ENCODE assay signal across 9 cellular contexts in genomic region chr3:32421185-32421584, GRCh38. TPM values are rescaled to one million over a fixed set of nuclear protein-coding genes. Genes with fewer than 3 reads are reported as not detected.
DNase-seq lines count a peak whose midpoint lies in the region; ATAC-seq and TF ChIP-seq lines count a peak whose summit lies in the region.
"Had no signal": no experiment of that assay in that cellular context is flagged by ENCODE, and none has a peak within 500 bp of the region (broad histone marks: within the 10 kb centered on the region; RNA-seq: fewer than 3 reads in every experiment).

No MANE protein-coding gene starts in this region.

- H2AK5ac ChIP-seq in H9 (ENCODE audit: insufficient read length, low read length): no peak overlapping the region

- H4K20me1 ChIP-seq in H9 (ENCODE audit: control insufficient read depth, insufficient read depth, insufficient read length) (no peaks in the 10 kb centered on the region), hepatocyte (ENCODE audit: insufficient read depth, poor library complexity, severe bottlenecking) (no peaks in the 10 kb centered on the region), smooth muscle cell (ENCODE audit: low read depth) (peaks cover 9% of the 10 kb centered on the region)

- no peak overlapping the region for H2BK20ac ChIP-seq in H9 (ENCODE audit: low read depth, low read length, poor library complexity, severe bottlenecking)

- H3K14ac ChIP-seq in H9 (ENCODE audit: insufficient read depth, low read length): no peak overlapping the region

- peak overlapping the region; percentile 3 to 69 (median 25); a peak in 6 of 7 replicates for H3K27ac Mint-ChIP-seq in H9
- H3K27ac Mint-ChIP-seq in T-helper 17 cell: peak overlapping the region; percentile 93

- no peak overlapping the region for H4K91ac ChIP-seq in H9 (ENCODE audit: insufficient read length, low read depth, low read length)

- H3K4me3 ChIP-seq in hepatocyte (no peak overlapping the region), smooth muscle cell (no peak overlapping the region)
- H3K4me3 ChIP-seq: thoracic aorta had no signal

- H3K18ac ChIP-seq in H9 (ENCODE audit: insufficient read length, low read depth, low read length): no peak overlapping the region

- H3K9me3 Mint-ChIP-seq in H9: peaks cover 15 to 16% of the 10 kb centered on the region in 2 experiments

- no peak overlapping the region for H2BK5ac ChIP-seq in H9 (ENCODE audit: insufficient read length, low read length)

- peaks cover 13 to 19% (median 13%) of the 10 kb centered on the region in 3 experiments for H3K36me3 Mint-ChIP-seq in H9 (ENCODE audit: insufficient read depth in 1 of 3, low read depth in 3 of 3)
- peaks cover 4% of the 10 kb centered on the region for H3K36me3 Mint-ChIP-seq in T-helper 17 cell (ENCODE audit: low read depth)

- no peak overlapping the region for H4K5ac ChIP-seq in H9 (ENCODE audit: insufficient read length, low read depth, low read length)

- no peaks in the 10 kb centered on the region for H3K9me2 ChIP-seq in hepatocyte (replicated peaks; ENCODE audit: insufficient read depth)

- H3K27me3 Mint-ChIP-seq in H9 (ENCODE audit: low read depth): no peaks in the 10 kb centered on the region; the same call in 1 of the 2 replicates
- H3K27me3 Mint-ChIP-seq in T-helper 17 cell: no peaks in the 10 kb centered on the region

- no peak for ATAC-seq in T-helper 17 cell
- ATAC-seq in HG03196 (IDR thresholded peaks at IDR 0.05; ENCODE audit: unreplicated experiment): no peak
- ATAC-seq in GM18870 (IDR thresholded peaks at IDR 0.05; ENCODE audit: unreplicated experiment): no peak

- H3K9ac ChIP-seq in H9 (ENCODE audit: extremely low read depth, insufficient read length, low read length): no peak overlapping the region
- H3K9ac ChIP-seq in smooth muscle cell (ENCODE audit: low read depth): no peak overlapping the region

- H3K79me2 ChIP-seq in H9 (ENCODE audit: insufficient read depth, low read length) (no peaks in the 10 kb centered on the region), hepatocyte (peaks cover 60% of the 10 kb centered on the region), smooth muscle cell (ENCODE audit: low read depth) (peaks cover 36% of the 10 kb centered on the region)

- WGBS in H9 (ENCODE audit: extremely low coverage, insufficient read length, low lambda C conversion rate): no CpG with 5 or more reads among the region's 3 CpGs
- 81% methylated on average over 3 of the region's 3 CpGs for WGBS in hepatocyte (ENCODE audit: low lambda C conversion rate, missing lambda C conversion rate)
- WGBS in smooth muscle cell (ENCODE audit: low lambda C conversion rate): 93% methylated on average over 3 of the region's 3 CpGs

- DNase-seq in H9: no peak
- no peak for DNase-seq in T-helper 17 cell
- no peak for DNase-seq in hepatocyte (ENCODE audit: low spot score)
- DNase-seq in smooth muscle cell (lab: John Stamatoyannopoulos, UW; ENCODE audit: unreplicated experiment): no peak
- DNase-seq in D341Med (ENCODE audit: low spot score): no peak
- DNase-seq in NCI-H526 treated with DMSO at 0.1 percent for 48 hours (lab: John Stamatoyannopoulos, UW): no peak

- H3K4me1 Mint-ChIP-seq in H9: peaks cover 28 to 29% of the 10 kb centered on the region in 2 experiments
- peaks cover 55% of the 10 kb centered on the region for H3K4me1 Mint-ChIP-seq in T-helper 17 cell

- no peaks in the 10 kb centered on the region for H3K27me3 ChIP-seq in H9 (ENCODE audit: insufficient read depth, low read length)
- no peaks in the 10 kb centered on the region for H3K27me3 ChIP-seq in hepatocyte
- no peaks in the 10 kb centered on the region for H3K27me3 ChIP-seq in smooth muscle cell (ENCODE audit: low read depth)

- H3K4me1 ChIP-seq in H9 (ENCODE audit: insufficient read depth, low read length) (peaks cover 5% of the 10 kb centered on the region; the same call in 1 of the 2 replicates), hepatocyte (ENCODE audit: insufficient read depth) (peaks cover 27% of the 10 kb centered on the region), smooth muscle cell (ENCODE audit: low read depth) (peaks cover 11% of the 10 kb centered on the region)

- H3K23ac ChIP-seq in H9 (ENCODE audit: insufficient read length, low read depth, low read length): no peak overlapping the region

- H2AFZ ChIP-seq in H9 (ENCODE audit: low read length): no peak overlapping the region
- H2AFZ ChIP-seq in hepatocyte: no peak overlapping the region
- no peak overlapping the region for H2AFZ ChIP-seq in smooth muscle cell (ENCODE audit: low read depth)

- TF ChIP-seq CTCF in H9 (conservative IDR thresholded peaks at IDR 0.05) (no peak), hepatocyte (IDR thresholded peaks at IDR 0.05; ENCODE audit: poor library complexity) (no peak), smooth muscle cell (IDR thresholded peaks at IDR 0.05; ENCODE audit: borderline replicate concordance, insufficient read depth, poor library complexity, severe bottlenecking) (no peak)

- H3K4ac ChIP-seq in H9 (ENCODE audit: low read depth, low read length): no peak overlapping the region

- H3K36me3 ChIP-seq in hepatocyte (replicated peaks; ENCODE audit: insufficient read depth, low read depth): no peaks in the 10 kb centered on the region
- H3K36me3 ChIP-seq in smooth muscle cell (ENCODE audit: low read depth): no peaks in the 10 kb centered on the region
- H3K36me3 ChIP-seq: thoracic aorta had no signal

- no peaks in the 10 kb centered on the region for H3K9me3 ChIP-seq in H9 (ENCODE audit: control insufficient read depth, low read depth, low read length)
- no peaks in the 10 kb centered on the region for H3K9me3 ChIP-seq in T-helper 17 cell (ENCODE audit: control insufficient read depth, low read length, poor library complexity, severe bottlenecking)
- no peaks in the 10 kb centered on the region for H3K9me3 ChIP-seq in hepatocyte (ENCODE audit: low read depth)
- no peaks in the 10 kb centered on the region for H3K9me3 ChIP-seq in smooth muscle cell (replicated peaks; ENCODE audit: low read depth)
- H3K9me3 ChIP-seq: thoracic aorta had no signal

- no peaks in the 10 kb centered on the region for H3K23me2 ChIP-seq in H9 (ENCODE audit: insufficient read length, low read depth, low read length, poor library complexity, severe bottlenecking)

- no peak overlapping the region for H2BK15ac ChIP-seq in H9 (ENCODE audit: low read depth, low read length)

- no peak overlapping the region for H2BK12ac ChIP-seq in H9 (ENCODE audit: insufficient read length, low read depth, low read length)

- H3K79me1 ChIP-seq in H9 (ENCODE audit: insufficient read depth, low read depth, low read length, poor library complexity, severe bottlenecking): no peaks in the 10 kb centered on the region

- H3T11ph ChIP-seq in H9 (ENCODE audit: low read length): no peak overlapping the region

- peaks cover 13% of the 10 kb centered on the region for H3F3A ChIP-seq in smooth muscle cell (ENCODE audit: low read depth)

- no peak overlapping the region for H3K4me2 ChIP-seq in H9 (ENCODE audit: insufficient read depth, insufficient read length, low read length)
- H3K4me2 ChIP-seq in hepatocyte: no peak overlapping the region
- H3K4me2 ChIP-seq in smooth muscle cell: peak overlapping the region; percentile 28

- H4K8ac ChIP-seq in H9 (replicated peaks; ENCODE audit: insufficient read length, low read depth, low read length): no peak overlapping the region

- no peak overlapping the region for H3K56ac ChIP-seq in H9 (ENCODE audit: insufficient read length, low read depth, low read length)

- H3K27ac ChIP-seq in H9 (ENCODE audit: insufficient read length, low read depth, low read length) (no peak overlapping the region), hepatocyte (peak overlapping the region; percentile 88), smooth muscle cell (ENCODE audit: low read depth) (peak overlapping the region; percentile 89)

- H2BK120ac ChIP-seq in H9 (ENCODE audit: low read depth, low read length, poor library complexity, severe bottlenecking): no peak overlapping the region

- no peak overlapping the region for H3K4me3 Mint-ChIP-seq in H9
- peak overlapping the region; percentile 66 for H3K4me3 Mint-ChIP-seq in T-helper 17 cell

RNA-seq across cellular contexts. Expression of gene CMTM7, which starts 29.5 kb away (rescaled TPM):
- total RNA-seq in H9 (2021): 20.6 and 23.9 TPM in 2 replicates
- total RNA-seq in T-helper 17 cell: 10 to 100 TPM; 38.5 to 45.3 TPM
- 6.1 and 11.4 TPM in 2 replicates for total RNA-seq in hepatocyte
- 62.5 and 63.0 TPM in 2 replicates for polyA plus RNA-seq in hepatocyte
- total RNA-seq in smooth muscle cell: 7.2 and 23.4 TPM in 2 replicates
- polyA plus RNA-seq in smooth muscle cell: 43.1 and 70.6 TPM in 2 replicates
